In the genomic region with DNA sequence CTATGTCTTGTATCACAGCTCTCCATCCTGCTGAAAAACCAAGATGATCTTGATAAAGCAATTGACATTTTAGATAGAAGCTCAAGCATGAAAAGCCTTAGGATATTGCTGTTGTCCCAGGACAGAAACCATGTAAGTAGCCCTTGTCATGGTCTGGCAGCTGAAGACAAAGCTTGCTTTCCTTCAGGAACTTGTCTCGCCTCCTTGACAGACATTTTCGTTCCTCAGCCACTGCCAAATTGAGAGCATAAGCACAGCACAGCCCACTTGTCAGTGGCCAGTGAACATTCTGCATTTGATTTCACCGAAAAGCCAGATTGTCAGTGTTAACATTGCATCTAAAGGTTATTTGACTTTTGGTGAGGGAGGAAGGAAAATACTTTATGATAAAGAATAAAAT, we compare ENCODE assay signal across 17 cellular contexts. TPM values are rescaled to one million over a fixed set of nuclear protein-coding genes. Genes with fewer than 3 reads are reported as not detected.
DNase-seq lines count a peak whose midpoint lies in the region; ATAC-seq and TF ChIP-seq lines count a peak whose summit lies in the region.
"Had no signal": no experiment of that assay in that cellular context is flagged by ENCODE, and none has a peak within 500 bp of the region (broad histone marks: within the 10 kb centered on the region; RNA-seq: fewer than 3 reads in every experiment).

No MANE protein-coding gene starts in this region.

- no peak overlapping the region for H2AFZ ChIP-seq in parathyroid adenoma
- H2AFZ ChIP-seq in osteoblast (ENCODE audit: low read length), result no peak overlapping the region

- intact Hi-C loops in Right ventricle myocardium superior (cut with DNase I), result no loop called here

- H4K20me1 ChIP-seq in osteoblast (ENCODE audit: insufficient read depth, low read length), result no peaks in the 10 kb centered on the region

- DNase-seq in cardiac muscle cell (ENCODE audit: low read depth in 1 of 2, low spot score in 1 of 2) (no peak), Right ventricle myocardium superior (no peak), kidney tubule cell (ENCODE audit: low spot score) (no peak), osteoblast (ENCODE audit: insufficient read length, low spot score, missing footprints) (no peak)
- DNase-seq in activated CD4-positive, alpha-beta T cell treated with anti-CD3 and anti-CD28 coated beads for 4 hours, result no peak
- DNase-seq: 8988T; CD4-positive, alpha-beta memory T cell; DMS153; DND-41; EL; H9 had no signal

- H3K4me1 ChIP-seq in cardiac muscle cell (ENCODE audit: low read depth) (no peaks in the 10 kb centered on the region), parathyroid adenoma (peaks cover 5% of the 10 kb centered on the region), osteoblast (ENCODE audit: insufficient read depth, low read length) (no peaks in the 10 kb centered on the region)
- H3K4me1 ChIP-seq: BLaER1 had no signal

- H3K9me3 Mint-ChIP-seq in brain, result no peaks in the 10 kb centered on the region
- H3K9me3 Mint-ChIP-seq: CD14-positive monocyte; CD4-positive, alpha-beta memory T cell; H9 had no signal

- no peak for ATAC-seq in Right ventricle myocardium superior (ENCODE audit: poor library complexity)
- ATAC-seq: GM12878, HepG2 had no signal

- H3K36me3 ChIP-seq in cardiac muscle cell (peaks cover 20% of the 10 kb centered on the region), parathyroid adenoma (ENCODE audit: control insufficient read depth, insufficient read depth, low read length) (no peaks in the 10 kb centered on the region), osteoblast (ENCODE audit: insufficient read depth, low read length) (peaks cover 22% of the 10 kb centered on the region)

- H3K4me1 Mint-ChIP-seq in brain, result peaks cover 5% of the 10 kb centered on the region
- H3K4me1 Mint-ChIP-seq: H9 had no signal

- no peaks in the 10 kb centered on the region for H3K27me3 Mint-ChIP-seq in brain
- H3K27me3 Mint-ChIP-seq: CD4-positive, alpha-beta memory T cell had no signal

- H3K4me3 Mint-ChIP-seq in brain, result no peak overlapping the region
- H3K4me3 Mint-ChIP-seq: CD14-positive monocyte; CD4-positive, alpha-beta memory T cell; H9 had no signal

- no peak overlapping the region for H3K4me3 ChIP-seq in cardiac muscle cell
- H3K4me3 ChIP-seq in parathyroid adenoma (ENCODE audit: low read depth, low read length), result no peak overlapping the region
- H3K4me3 ChIP-seq in osteoblast (ENCODE audit: insufficient read depth, low read length), result no peak overlapping the region
- H3K4me3 ChIP-seq: BLaER1, GM12878 had no signal

- H3K27ac ChIP-seq in cardiac muscle cell (peak overlapping the region; percentile 28), parathyroid adenoma (peak overlapping the region; percentile 52), osteoblast (ENCODE audit: low read depth, low read length) (no peak overlapping the region)
- H3K27ac ChIP-seq: BLaER1 had no signal

- peaks cover 58% of the 10 kb centered on the region for H3K36me3 Mint-ChIP-seq in brain

- peak overlapping the region in 3 of 5 experiments; percentile 51 to 79 (median 57) for H3K27ac Mint-ChIP-seq in brain
- H3K27ac Mint-ChIP-seq: H9 had no signal

- no peak for TF ChIP-seq CTCF in cardiac muscle cell (IDR thresholded peaks at IDR 0.05; ENCODE audit: low read depth, low read length)
- TF ChIP-seq CTCF in brain (conservative IDR thresholded peaks at IDR 0.05), result no peak
- no peak for TF ChIP-seq CTCF in parathyroid adenoma (IDR thresholded peaks at IDR 0.05)
- TF ChIP-seq CTCF in osteoblast (IDR thresholded peaks at IDR 0.05; ENCODE audit: extremely low read depth, low read depth, low read length), result no peak

- H3K9me3 ChIP-seq in cardiac muscle cell (ENCODE audit: low read depth) (no peaks in the 10 kb centered on the region), parathyroid adenoma (ENCODE audit: control insufficient read depth, low read length) (no peaks in the 10 kb centered on the region), osteoblast (ENCODE audit: low read depth, low read length) (no peaks in the 10 kb centered on the region)
- H3K9me3 ChIP-seq: BLaER1 had no signal

- no peaks in the 10 kb centered on the region for H3K27me3 ChIP-seq in cardiac muscle cell
- no peaks in the 10 kb centered on the region for H3K27me3 ChIP-seq in parathyroid adenoma (ENCODE audit: control insufficient read depth, insufficient read depth, low read length)
- H3K27me3 ChIP-seq in osteoblast (ENCODE audit: insufficient read depth, low read length), result no peaks in the 10 kb centered on the region
- H3K27me3 ChIP-seq: BLaER1 had no signal

- no peak overlapping the region for H3K9ac ChIP-seq in parathyroid adenoma
- H3K9ac ChIP-seq: BLaER1 had no signal

- H3K79me2 ChIP-seq in parathyroid adenoma, result no peaks in the 10 kb centered on the region
- H3K79me2 ChIP-seq in osteoblast (ENCODE audit: insufficient read depth, low read length), result no peaks in the 10 kb centered on the region

- H3K4me2 ChIP-seq in parathyroid adenoma (ENCODE audit: low read length) (no peak overlapping the region), osteoblast (ENCODE audit: insufficient read depth, low read length) (no peak overlapping the region)
- H3K4me2 ChIP-seq: BLaER1 had no signal

RNA-seq across cellular contexts. Expression of a gene that starts 35.6 kb away (rescaled TPM):
- total RNA-seq in cardiac muscle cell, result 28.1 and 31.1 TPM in 2 replicates
- 26.5 and 31.9 TPM in 2 replicates for polyA plus RNA-seq in cardiac muscle cell
- 31.3 TPM for total RNA-seq in Right ventricle myocardium superior
- 18.7 TPM for polyA plus RNA-seq in brain (ENCODE audit: insufficient read depth, low read depth, low replicate concordance)
- total RNA-seq in osteoblast, result 51.0 and 53.0 TPM in 2 replicates

RNA-seq across cellular contexts. Expression of a gene that starts 42.1 kb away (rescaled TPM):
- total RNA-seq in cardiac muscle cell, result 58.8 and 76.3 TPM in 2 replicates
- polyA plus RNA-seq in cardiac muscle cell, result 58.6 and 74.1 TPM in 2 replicates
- total RNA-seq in Right ventricle myocardium superior, result 2.4 TPM
- 71.4 TPM for polyA plus RNA-seq in brain (ENCODE audit: insufficient read depth, low read depth, low replicate concordance)
- total RNA-seq in osteoblast, result 4.3 and 5.9 TPM in 2 replicates

RNA-seq across cellular contexts. Expression of a gene that starts 57.1 kb away (rescaled TPM):
- total RNA-seq in cardiac muscle cell (25.6 and 34.1 TPM in 2 replicates), Right ventricle myocardium superior (43.1 TPM), osteoblast (19.7 and 21.0 TPM in 2 replicates)
- polyA plus RNA-seq in cardiac muscle cell (41.3 and 54.9 TPM in 2 replicates), brain (ENCODE audit: insufficient read depth, low read depth, low replicate concordance) (29.3 TPM)
